ENCODE assay signal across 10 cellular contexts in the genomic region with DNA sequence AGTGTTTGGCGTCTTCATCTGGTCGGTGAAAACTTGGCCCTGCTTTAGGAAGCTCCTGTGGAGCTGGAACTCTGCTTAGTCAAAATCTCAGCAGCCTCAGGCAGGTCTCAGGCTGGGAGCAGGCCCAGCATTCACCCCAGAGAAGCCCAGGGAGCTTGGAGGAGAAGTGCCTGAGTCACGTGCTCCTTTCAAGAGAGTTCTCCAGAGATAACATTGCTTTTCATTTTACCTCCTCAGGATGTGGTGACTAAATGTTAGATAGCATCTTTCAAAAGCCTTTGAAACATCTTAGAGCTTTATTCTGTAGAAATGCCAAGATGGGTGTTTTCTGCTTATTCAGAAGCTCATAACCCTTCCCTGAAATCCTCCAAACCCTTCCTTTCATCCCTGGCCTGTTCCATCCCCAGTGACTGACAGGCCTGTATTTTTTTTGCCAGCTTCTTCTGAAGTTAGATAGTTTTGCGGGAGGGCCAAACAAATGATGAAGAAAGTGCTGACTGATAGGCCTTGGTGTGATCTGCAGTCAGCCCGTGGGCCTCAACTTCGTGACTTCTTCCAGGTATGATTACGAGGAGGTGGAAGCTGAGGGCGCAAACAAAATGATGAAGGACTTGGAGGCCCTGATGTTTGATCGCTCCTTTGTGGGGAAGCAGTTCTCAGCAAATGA. TPM values are rescaled to one million over a fixed set of nuclear protein-coding genes. Genes with fewer than 3 reads are reported as not detected.
DNase-seq lines count a peak whose midpoint lies in the region; ATAC-seq, FAIRE-seq and TF ChIP-seq lines count a peak whose summit lies in the region.
"Had no signal": no experiment of that assay in that cellular context is flagged by ENCODE, and none has a peak within 500 bp of the region (broad histone marks: within the 10 kb centered on the region; RNA-seq: fewer than 3 reads in every experiment).

No MANE protein-coding gene starts in this region.

- peaks cover 11% of the 10 kb centered on the region for H3K36me3 ChIP-seq in bronchial epithelial cell (ENCODE audit: control insufficient read depth, insufficient read depth, low read length)
- H3K36me3 ChIP-seq in trophoblast cell (ENCODE audit: control insufficient read depth in 1 of 2, insufficient read depth in 2 of 2, low read length in 2 of 2) = peaks cover 0 to 3% of the 10 kb centered on the region in 2 experiments
- H3K36me3 ChIP-seq in tibial nerve = peaks cover 0 to 75% (median 0%) of the 10 kb centered on the region in 3 donors

- H3K79me2 ChIP-seq in trophoblast cell (ENCODE audit: control insufficient read depth, insufficient read depth, low read length, poor library complexity) = no peaks in the 10 kb centered on the region

- no peak overlapping the region for H3K4me2 ChIP-seq in trophoblast cell (ENCODE audit: low read length)

- no peak overlapping the region for H3K4me3 Mint-ChIP-seq in HFFc6
- peak overlapping the region; percentile 64 for H3K4me3 Mint-ChIP-seq in activated CD4-positive, alpha-beta T cell treated with anti-CD3 and anti-CD28 coated beads, Interleukin-2, amount 10 ng/mL, durations not matched to agents 24 days and 14 days

- H3K27ac ChIP-seq in trophoblast cell (ENCODE audit: low read depth, low read length) = no peak overlapping the region
- H3K27ac ChIP-seq in tibial nerve = no peak overlapping the region

- H3K36me3 Mint-ChIP-seq in HFFc6 (ENCODE audit: low read depth) = peaks cover 33% of the 10 kb centered on the region
- peaks cover 55% of the 10 kb centered on the region for H3K36me3 Mint-ChIP-seq in activated CD4-positive, alpha-beta T cell treated with anti-CD3 and anti-CD28 coated beads, Interleukin-2, amount 10 ng/mL, durations not matched to agents 24 days and 14 days (ENCODE audit: low read depth)

- H2BK12ac ChIP-seq in trophoblast cell (ENCODE audit: low read length) = no peak overlapping the region

- H2BK120ac ChIP-seq in trophoblast cell (ENCODE audit: insufficient read depth, low read length, poor library complexity) = no peak overlapping the region

- no peak overlapping the region for H3K9ac ChIP-seq in trophoblast cell (ENCODE audit: low read length)

- peaks cover 35% of the 10 kb centered on the region for H3K4me1 Mint-ChIP-seq in HFFc6 (ENCODE audit: low read depth)
- H3K4me1 Mint-ChIP-seq in activated CD4-positive, alpha-beta T cell treated with anti-CD3 and anti-CD28 coated beads, Interleukin-2, amount 10 ng/mL, durations not matched to agents 24 days and 14 days = peaks cover 29% of the 10 kb centered on the region

- no peak for ATAC-seq in HG03196 (IDR thresholded peaks at IDR 0.05; ENCODE audit: unreplicated experiment)

- no peaks in the 10 kb centered on the region for H3K27me3 ChIP-seq in bronchial epithelial cell (ENCODE audit: control insufficient read depth, insufficient read depth, low read length)
- H3K27me3 ChIP-seq in trophoblast cell (ENCODE audit: insufficient read depth, low read length) = no peaks in the 10 kb centered on the region
- H3K27me3 ChIP-seq in tibial nerve = no peaks in the 10 kb centered on the region

- H4K12ac ChIP-seq in trophoblast cell (ENCODE audit: low read depth, low read length) = no peak overlapping the region

- no peak overlapping the region for H3K18ac ChIP-seq in trophoblast cell (ENCODE audit: low read length)

- WGBS in trophoblast cell (ENCODE audit: extremely low coverage, insufficient coverage, insufficient read length) = no CpG with 5 or more reads among the region's 9 CpGs
- 80% methylated on average over 9 of the region's 9 CpGs for WGBS in tibial nerve, 2 donors

- H3K14ac ChIP-seq in trophoblast cell (ENCODE audit: low read length) = no peak overlapping the region

- DNase-seq in HFFc6 = peak; percentile 85
- peak; percentile 84 for DNase-seq in activated CD4-positive, alpha-beta T cell treated with anti-CD3 and anti-CD28 coated beads, Interleukin-2, amount 10 ng/mL, durations not matched to agents 24 days and 14 days
- no peak for DNase-seq in bronchial epithelial cell (ENCODE audit: low read depth)
- DNase-seq in trophoblast cell = peak; percentile 15 to 56
- DNase-seq in tibial nerve (ENCODE audit: low spot score in 2 of 2) = no peak
- DNase-seq in NCI-H82 (lab: John Stamatoyannopoulos, UW) = no peak
- no peak for DNase-seq in NCI-H1105 (lab: John Stamatoyannopoulos, UW)
- DNase-seq: DMS79 treated with DMSO at 0.1 percent for 48 hours, NCI-H2171 had no signal

- no peak for TF ChIP-seq POLR2A in tibial nerve (IDR thresholded peaks at IDR 0.05)

- no peaks in the 10 kb centered on the region for H3K79me1 ChIP-seq in trophoblast cell (ENCODE audit: low read length)

- H3K4me1 ChIP-seq in trophoblast cell (ENCODE audit: control insufficient read depth in 1 of 2, insufficient read depth in 2 of 2, low read length in 2 of 2) = peaks cover 0 to 4% of the 10 kb centered on the region in 2 experiments
- no peaks in the 10 kb centered on the region for H3K4me1 ChIP-seq in tibial nerve

- H2AFZ ChIP-seq in trophoblast cell (ENCODE audit: insufficient read depth, low read length, poor library complexity) = no peak overlapping the region

- H3K27me3 Mint-ChIP-seq in HFFc6 (ENCODE audit: insufficient read depth) = peaks cover 1% of the 10 kb centered on the region
- no peaks in the 10 kb centered on the region for H3K27me3 Mint-ChIP-seq in activated CD4-positive, alpha-beta T cell treated with anti-CD3 and anti-CD28 coated beads, Interleukin-2, amount 10 ng/mL, durations not matched to agents 24 days and 14 days

- H3K27ac Mint-ChIP-seq in HFFc6 = peak overlapping the region; percentile 78
- H3K27ac Mint-ChIP-seq in activated CD4-positive, alpha-beta T cell treated with anti-CD3 and anti-CD28 coated beads, Interleukin-2, amount 10 ng/mL, durations not matched to agents 24 days and 14 days = peak overlapping the region; percentile 90

- H2BK5ac ChIP-seq in trophoblast cell (ENCODE audit: low read depth, low read length, poor library complexity) = no peak overlapping the region

- H3K4me3 ChIP-seq in bronchial epithelial cell (ENCODE audit: low read depth, low read length) (no peak overlapping the region), trophoblast cell (ENCODE audit: low read depth, low read length) (no peak overlapping the region), tibial nerve (no peak overlapping the region)

- H3K9me3 ChIP-seq in trophoblast cell (ENCODE audit: insufficient read depth, low read depth, low read length) = no peaks in the 10 kb centered on the region
- no peaks in the 10 kb centered on the region for H3K9me3 ChIP-seq in tibial nerve

- no peak overlapping the region for H4K8ac ChIP-seq in trophoblast cell (ENCODE audit: low read depth, low read length)

- H3K23ac ChIP-seq in trophoblast cell (ENCODE audit: low read length) = no peak overlapping the region

- no peak overlapping the region for H4K91ac ChIP-seq in trophoblast cell (ENCODE audit: low read depth, low read length)

- TF ChIP-seq EP300 in tibial nerve (IDR thresholded peaks at IDR 0.05) = no peak

- intact Hi-C loops in activated CD4-positive, alpha-beta T cell treated with anti-CD3 and anti-CD28 coated beads, Interleukin-2, amount 10 ng/mL, durations not matched to agents 24 days and 14 days (cut with micrococcal nuclease) = no loop called here

- TF ChIP-seq CTCF in HFFc6 (IDR thresholded peaks at IDR 0.05) (no peak), bronchial epithelial cell (IDR thresholded peaks at IDR 0.05; ENCODE audit: insufficient read depth, low read length, severe bottlenecking) (no peak), tibial nerve (IDR thresholded peaks at IDR 0.05) (no peak)

- no peaks in the 10 kb centered on the region for H3K9me3 Mint-ChIP-seq in HFFc6
- peaks cover 4% of the 10 kb centered on the region for H3K9me3 Mint-ChIP-seq in activated CD4-positive, alpha-beta T cell treated with anti-CD3 and anti-CD28 coated beads, Interleukin-2, amount 10 ng/mL, durations not matched to agents 24 days and 14 days

- no peak overlapping the region for H3K4ac ChIP-seq in trophoblast cell (ENCODE audit: low read depth, low read length)

- no peak overlapping the region for H2AK5ac ChIP-seq in trophoblast cell (ENCODE audit: low read length)

- peak; percentile 55 for FAIRE-seq in bronchial epithelial cell (lab: Jason Lieb, UNC)

RNA-seq across cellular contexts. Expression of a gene that starts 58.0 kb away (rescaled TPM):
- total RNA-seq in HFFc6 (2021; fragmentation: NEBNext Ultra II Directional; extraction: Animal tissue kit (Norgen Biotek cat#: 25700)) = 10 to 100 TPM; 31.6 to 46.2 (median 32.9) TPM
- total RNA-seq in activated CD4-positive, alpha-beta T cell treated with anti-CD3 and anti-CD28 coated beads, Interleukin-2, amount 10 ng/mL, durations not matched to agents 24 days and 14 days = 47.3 and 47.9 TPM in 2 replicates
- total RNA-seq in bronchial epithelial cell = 42.4 and 69.2 TPM in 2 replicates
- 48.2 and 49.2 TPM in 2 replicates for polyA plus RNA-seq in trophoblast cell (2013)
- total RNA-seq in tibial nerve = 10 to 100 TPM; 36.7 to 57.0 (median 50.8) TPM

Comparison
In these comparisons a context has a peak if more than half of its experiments do, and no peak if none do; other contexts are left out.
1. DNase-seq: peak in HFFc6 (single experiment), activated CD4-positive, alpha-beta T cell treated with anti-CD3 and anti-CD28 coated beads, Interleukin-2, amount 10 ng/mL, durations not matched to agents 24 days and 14 days (single experiment) and trophoblast cell (2 of 2); none in bronchial epithelial cell (single experiment), tibial nerve (0 of 2), NCI-H82 (single experiment) and NCI-H1105 (single experiment).